In the genomic region with DNA sequence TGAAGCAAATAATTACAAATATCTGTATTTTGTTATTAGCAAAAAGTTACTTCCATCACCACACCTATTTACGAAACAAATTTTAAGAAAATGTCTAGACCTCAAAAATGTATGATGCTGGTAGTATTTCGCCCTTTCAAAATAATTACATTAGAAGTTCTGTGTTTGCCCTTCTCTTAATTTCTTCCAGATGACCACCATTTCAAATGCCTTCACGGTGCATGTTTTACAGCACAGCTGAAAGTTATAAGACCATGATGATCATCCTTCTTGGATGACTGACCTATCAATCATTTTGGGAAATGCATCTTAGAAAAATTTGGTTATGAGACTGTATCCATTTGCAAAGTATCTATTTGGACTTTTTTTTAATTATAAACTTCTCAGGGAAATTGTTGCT, we compare ENCODE assay signal across 33 cellular contexts.
"Had no signal": no experiment of that assay in that cellular context is flagged by ENCODE, and none has a peak within 500 bp of the region (broad histone marks: within the 10 kb centered on the region; RNA-seq: fewer than 3 reads in every experiment).

No MANE protein-coding gene starts in this region.

- H3K9me3 ChIP-seq: ascending aorta had no signal

- H3K4me3 ChIP-seq: ascending aorta, cardiac muscle cell had no signal

- H3K27ac ChIP-seq: ascending aorta, cardiac muscle cell, VCaP had no signal

- H3K4me3 Mint-ChIP-seq: activated B cell treated with CpG ODN at 0.5 μM for 24 hours; activated CD4-positive, alpha-beta memory T cell treated with anti-CD3 and anti-CD28 coated beads, Interleukin-2, amount 10 ng/mL, durations not matched to agents 7 days and 5 days; activated CD4-positive, alpha-beta T cell treated with anti-CD3 and anti-CD28 coated beads, Interleukin-2, amount 10 ng/mL, durations not matched to agents 7 days and 5 days; activated CD8-positive, alpha-beta memory T cell treated with anti-CD3 and anti-CD28 coated beads, Interleukin-2, amount 10 ng/mL, durations not matched to agents 7 days and 5 days; activated CD8-positive, alpha-beta T cell treated with anti-CD3 and anti-CD28 coated beads, Interleukin-2, amount 10 ng/mL, durations not matched to agents 7 days and 5 days; activated naive CD4-positive, alpha-beta T cell treated with anti-CD3 and anti-CD28 coated beads, Interleukin-2, amount 10 ng/mL, durations not matched to agents 7 days and 5 days; activated naive CD4-positive, alpha-beta T cell treated with anti-CD3 and anti-CD28 coated beads, Interleukin-2, amount 50 U/mL, for 24 hours; activated naive CD8-positive, alpha-beta T cell; activated T-cell treated with anti-CD3 and anti-CD28 coated beads, Interleukin-2, amount 50 U/mL, for 24 hours; brain; central memory CD8-positive, alpha-beta T cell; T-helper 1 cell treated with Interleukin-12 subunit alpha and Interleukin-12 subunit beta and Interleukin-4 antibody, amounts not matched to agents 30 μg/mL and 1 μg/mL, for 36 hours; T-helper 2 cell treated with Interferon-gamma antibody and Interleukin-4, amounts not matched to agents 5 μg/mL and 100 μg/mL, for 36 hours had no signal

- H3K4me1 ChIP-seq: ascending aorta had no signal

- DNase-seq: activated B cell treated with CpG ODN at 0.5 μM for 24 hours; activated CD4-positive, alpha-beta memory T cell treated with anti-CD3 and anti-CD28 coated beads, Interleukin-2, amount 10 ng/mL, durations not matched to agents 7 days and 5 days; activated CD4-positive, alpha-beta T cell treated with anti-CD3 and anti-CD28 coated beads for 4 hours; activated CD4-positive, alpha-beta T cell treated with anti-CD3 and anti-CD28 coated beads, Interleukin-2, amount 10 ng/mL, durations not matched to agents 7 days and 5 days; activated CD4-positive, alpha-beta T cell treated with anti-CD3 and anti-CD28 coated beads, Interleukin-2, amount 50 U/mL, for 48 hours; activated CD4-positive, CD25-positive, alpha-beta regulatory T cell treated with anti-CD3 and anti-CD28 coated beads, Interleukin-2, amount 50 U/mL, for 72 hours; activated CD8-positive, alpha-beta memory T cell treated with anti-CD3 and anti-CD28 coated beads for 24 hours; activated CD8-positive, alpha-beta memory T cell treated with anti-CD3 and anti-CD28 coated beads, Interleukin-2, amount 10 ng/mL, durations not matched to agents 7 days and 5 days; activated CD8-positive, alpha-beta memory T cell treated with anti-CD3 and anti-CD28 coated beads, Interleukin-2, amount 50 U/mL, for 48 hours; activated CD8-positive, alpha-beta T cell treated with anti-CD3 and anti-CD28 coated beads, Interleukin-2, amount 10 ng/mL, durations not matched to agents 7 days and 5 days; activated effector memory CD4-positive, alpha-beta T cell treated with Interleukin-2 at 50 U/mL for 16 hours; activated gamma-delta T cell; activated naive CD4-positive, alpha-beta T cell treated with anti-CD3 and anti-CD28 coated beads, Interleukin-2, amount 10 ng/mL, durations not matched to agents 7 days and 5 days; activated naive CD4-positive, alpha-beta T cell treated with Interleukin-2 at 50 U/mL for 16 hours; activated T-cell treated with anti-CD3 and anti-CD28 coated beads, Interleukin-2, amount 50 U/mL, for 24 hours; activated T-cell treated with anti-CD3 and anti-CD28 coated beads, Interleukin-2, amount 50 U/mL, for 48 hours; amygdala; anterior cingulate cortex; caudate nucleus; cerebellar nuclear complex; T-helper 1 cell; T-helper 2 cell; T-helper 9 cell had no signal

- H3K36me3 ChIP-seq: ascending aorta, cardiac muscle cell had no signal

- H3K27me3 Mint-ChIP-seq: activated B cell treated with CpG ODN at 0.5 μM for 24 hours; activated CD4-positive, alpha-beta memory T cell treated with anti-CD3 and anti-CD28 coated beads, Interleukin-2, amount 10 ng/mL, durations not matched to agents 7 days and 5 days; activated CD4-positive, alpha-beta T cell treated with anti-CD3 and anti-CD28 coated beads, Interleukin-2, amount 10 ng/mL, durations not matched to agents 7 days and 5 days; activated CD8-positive, alpha-beta memory T cell treated with anti-CD3 and anti-CD28 coated beads, Interleukin-2, amount 10 ng/mL, durations not matched to agents 7 days and 5 days; activated naive CD4-positive, alpha-beta T cell treated with anti-CD3 and anti-CD28 coated beads, Interleukin-2, amount 10 ng/mL, durations not matched to agents 7 days and 5 days; activated naive CD4-positive, alpha-beta T cell treated with anti-CD3 and anti-CD28 coated beads, Interleukin-2, amount 50 U/mL, for 24 hours; activated naive CD8-positive, alpha-beta T cell; activated T-cell treated with anti-CD3 and anti-CD28 coated beads, Interleukin-2, amount 50 U/mL, for 24 hours; brain; central memory CD8-positive, alpha-beta T cell had no signal

- H3K4me1 Mint-ChIP-seq: activated B cell treated with CpG ODN at 0.5 μM for 24 hours; activated CD4-positive, alpha-beta memory T cell treated with anti-CD3 and anti-CD28 coated beads, Interleukin-2, amount 10 ng/mL, durations not matched to agents 7 days and 5 days; activated CD4-positive, alpha-beta T cell treated with anti-CD3 and anti-CD28 coated beads, Interleukin-2, amount 10 ng/mL, durations not matched to agents 7 days and 5 days; activated CD8-positive, alpha-beta memory T cell treated with anti-CD3 and anti-CD28 coated beads, Interleukin-2, amount 10 ng/mL, durations not matched to agents 7 days and 5 days; activated naive CD4-positive, alpha-beta T cell treated with anti-CD3 and anti-CD28 coated beads, Interleukin-2, amount 10 ng/mL, durations not matched to agents 7 days and 5 days; activated naive CD4-positive, alpha-beta T cell treated with anti-CD3 and anti-CD28 coated beads, Interleukin-2, amount 50 U/mL, for 24 hours; brain; central memory CD8-positive, alpha-beta T cell had no signal

- ATAC-seq: activated CD8-positive, alpha-beta memory T cell treated with anti-CD3 and anti-CD28 coated beads, Interleukin-2, amount 10 ng/mL, durations not matched to agents 7 days and 5 days; activated CD8-positive, alpha-beta T cell treated with anti-CD3 and anti-CD28 coated beads, Interleukin-2, amount 10 ng/mL, durations not matched to agents 7 days and 5 days had no signal

- H3K36me3 Mint-ChIP-seq: activated CD8-positive, alpha-beta memory T cell treated with anti-CD3 and anti-CD28 coated beads, Interleukin-2, amount 10 ng/mL, durations not matched to agents 7 days and 5 days; activated naive CD4-positive, alpha-beta T cell treated with anti-CD3 and anti-CD28 coated beads, Interleukin-2, amount 10 ng/mL, durations not matched to agents 7 days and 5 days; activated naive CD4-positive, alpha-beta T cell treated with anti-CD3 and anti-CD28 coated beads, Interleukin-2, amount 50 U/mL, for 24 hours; activated naive CD8-positive, alpha-beta T cell; brain had no signal

- H3K9me3 Mint-ChIP-seq: activated CD4-positive, alpha-beta T cell treated with anti-CD3 and anti-CD28 coated beads, Interleukin-2, amount 10 ng/mL, durations not matched to agents 7 days and 5 days; brain; T-helper 1 cell treated with Interleukin-12 subunit alpha and Interleukin-12 subunit beta and Interleukin-4 antibody, amounts not matched to agents 30 μg/mL and 1 μg/mL, for 36 hours had no signal

- H3K27ac Mint-ChIP-seq: activated B cell treated with CpG ODN at 0.5 μM for 24 hours; activated CD4-positive, alpha-beta memory T cell treated with anti-CD3 and anti-CD28 coated beads, Interleukin-2, amount 10 ng/mL, durations not matched to agents 7 days and 5 days; activated CD4-positive, alpha-beta T cell treated with anti-CD3 and anti-CD28 coated beads, Interleukin-2, amount 10 ng/mL, durations not matched to agents 7 days and 5 days; activated CD8-positive, alpha-beta memory T cell treated with anti-CD3 and anti-CD28 coated beads, Interleukin-2, amount 10 ng/mL, durations not matched to agents 7 days and 5 days; activated CD8-positive, alpha-beta T cell treated with anti-CD3 and anti-CD28 coated beads, Interleukin-2, amount 10 ng/mL, durations not matched to agents 7 days and 5 days; activated naive CD4-positive, alpha-beta T cell treated with anti-CD3 and anti-CD28 coated beads, Interleukin-2, amount 10 ng/mL, durations not matched to agents 7 days and 5 days; activated naive CD4-positive, alpha-beta T cell treated with anti-CD3 and anti-CD28 coated beads, Interleukin-2, amount 50 U/mL, for 24 hours; activated naive CD8-positive, alpha-beta T cell; activated T-cell treated with anti-CD3 and anti-CD28 coated beads, Interleukin-2, amount 50 U/mL, for 24 hours; activated T-helper 2 cell treated with anti-CD3 and anti-CD28 coated beads, Interferon-gamma antibody, Interleukin-2, Interleukin-4, amounts not matched to agents 10 μg/mL and 5 μg/mL and 100 μg/mL, durations not matched to agents 14 hours and 24 hours and 36 hours; brain; T-helper 1 cell treated with Interleukin-12 subunit alpha and Interleukin-12 subunit beta and Interleukin-4 antibody, amounts not matched to agents 30 μg/mL and 1 μg/mL, for 36 hours; T-helper 2 cell treated with Interferon-gamma antibody and Interleukin-4, amounts not matched to agents 5 μg/mL and 100 μg/mL, for 36 hours had no signal

- H3K27me3 ChIP-seq: ascending aorta, cardiac muscle cell had no signal
